ENCODE assay signal across 1 cellular context in the genomic region with DNA sequence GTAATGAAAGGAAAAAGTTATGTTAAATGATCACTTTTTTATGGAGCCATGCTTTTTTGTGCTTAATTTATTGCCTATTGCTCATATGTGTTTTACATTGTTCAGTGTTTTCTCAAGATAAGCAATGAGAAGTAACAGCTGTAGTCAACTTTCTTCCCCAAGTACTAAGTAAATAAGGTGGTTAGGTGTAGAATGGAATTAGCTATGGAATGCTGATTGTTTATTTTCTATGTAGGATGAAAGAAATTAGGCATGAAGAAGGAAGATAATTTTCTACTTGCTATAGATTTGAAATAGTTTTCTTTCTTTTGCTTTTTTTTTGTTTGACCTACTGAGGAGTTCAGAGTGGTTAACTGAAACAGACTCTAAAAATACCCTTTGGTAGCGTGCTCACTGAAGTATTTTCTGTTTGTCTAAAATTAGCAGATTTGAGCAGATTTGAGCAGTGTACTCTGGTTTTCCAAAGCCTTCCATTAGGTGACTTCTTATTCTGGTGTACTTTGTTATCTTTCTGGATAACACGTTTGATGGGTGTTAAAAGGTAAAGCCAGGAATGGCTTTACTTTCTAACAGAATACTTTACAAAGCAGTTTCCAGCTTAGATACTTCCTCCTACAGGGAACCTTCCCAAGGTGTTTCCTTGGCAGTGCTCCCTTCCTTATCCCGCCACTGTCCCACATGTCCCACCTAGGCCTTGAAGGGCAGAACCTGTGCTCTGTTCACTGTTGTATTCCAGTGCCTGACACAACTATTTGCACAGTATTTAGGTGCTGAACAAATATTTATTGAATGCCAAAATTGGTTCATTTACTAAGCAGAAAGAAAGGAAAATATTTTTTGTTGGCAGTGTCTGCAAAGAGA.
TF ChIP-seq lines count a peak whose summit lies in the region.

No MANE protein-coding gene starts in this region.

TF ChIP-seq in H1, 55 proteins besides CTCF, POLR2A, EP300 and RAD21:
- TF ChIP-seq, protein P1, sequence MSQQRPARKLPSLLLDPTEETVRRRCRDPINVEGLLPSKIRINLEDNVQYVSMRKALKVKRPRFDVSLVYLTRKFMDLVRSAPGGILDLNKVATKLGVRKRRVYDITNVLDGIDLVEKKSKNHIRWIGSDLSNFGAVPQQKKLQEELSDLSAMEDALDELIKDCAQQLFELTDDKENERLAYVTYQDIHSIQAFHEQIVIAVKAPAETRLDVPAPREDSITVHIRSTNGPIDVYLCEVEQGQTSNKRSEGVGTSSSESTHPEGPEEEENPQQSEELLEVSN (IDR thresholded peaks at IDR 0.05), result 0 out of 2 replicates have a peak, but pooled peaks have one; percentile 21
- TF ChIP-seq GABPA (IDR thresholded peaks at IDR 0.05; ENCODE audit: borderline replicate concordance, insufficient read depth, low read length), result no peak
- TF ChIP-seq, protein P2, sequence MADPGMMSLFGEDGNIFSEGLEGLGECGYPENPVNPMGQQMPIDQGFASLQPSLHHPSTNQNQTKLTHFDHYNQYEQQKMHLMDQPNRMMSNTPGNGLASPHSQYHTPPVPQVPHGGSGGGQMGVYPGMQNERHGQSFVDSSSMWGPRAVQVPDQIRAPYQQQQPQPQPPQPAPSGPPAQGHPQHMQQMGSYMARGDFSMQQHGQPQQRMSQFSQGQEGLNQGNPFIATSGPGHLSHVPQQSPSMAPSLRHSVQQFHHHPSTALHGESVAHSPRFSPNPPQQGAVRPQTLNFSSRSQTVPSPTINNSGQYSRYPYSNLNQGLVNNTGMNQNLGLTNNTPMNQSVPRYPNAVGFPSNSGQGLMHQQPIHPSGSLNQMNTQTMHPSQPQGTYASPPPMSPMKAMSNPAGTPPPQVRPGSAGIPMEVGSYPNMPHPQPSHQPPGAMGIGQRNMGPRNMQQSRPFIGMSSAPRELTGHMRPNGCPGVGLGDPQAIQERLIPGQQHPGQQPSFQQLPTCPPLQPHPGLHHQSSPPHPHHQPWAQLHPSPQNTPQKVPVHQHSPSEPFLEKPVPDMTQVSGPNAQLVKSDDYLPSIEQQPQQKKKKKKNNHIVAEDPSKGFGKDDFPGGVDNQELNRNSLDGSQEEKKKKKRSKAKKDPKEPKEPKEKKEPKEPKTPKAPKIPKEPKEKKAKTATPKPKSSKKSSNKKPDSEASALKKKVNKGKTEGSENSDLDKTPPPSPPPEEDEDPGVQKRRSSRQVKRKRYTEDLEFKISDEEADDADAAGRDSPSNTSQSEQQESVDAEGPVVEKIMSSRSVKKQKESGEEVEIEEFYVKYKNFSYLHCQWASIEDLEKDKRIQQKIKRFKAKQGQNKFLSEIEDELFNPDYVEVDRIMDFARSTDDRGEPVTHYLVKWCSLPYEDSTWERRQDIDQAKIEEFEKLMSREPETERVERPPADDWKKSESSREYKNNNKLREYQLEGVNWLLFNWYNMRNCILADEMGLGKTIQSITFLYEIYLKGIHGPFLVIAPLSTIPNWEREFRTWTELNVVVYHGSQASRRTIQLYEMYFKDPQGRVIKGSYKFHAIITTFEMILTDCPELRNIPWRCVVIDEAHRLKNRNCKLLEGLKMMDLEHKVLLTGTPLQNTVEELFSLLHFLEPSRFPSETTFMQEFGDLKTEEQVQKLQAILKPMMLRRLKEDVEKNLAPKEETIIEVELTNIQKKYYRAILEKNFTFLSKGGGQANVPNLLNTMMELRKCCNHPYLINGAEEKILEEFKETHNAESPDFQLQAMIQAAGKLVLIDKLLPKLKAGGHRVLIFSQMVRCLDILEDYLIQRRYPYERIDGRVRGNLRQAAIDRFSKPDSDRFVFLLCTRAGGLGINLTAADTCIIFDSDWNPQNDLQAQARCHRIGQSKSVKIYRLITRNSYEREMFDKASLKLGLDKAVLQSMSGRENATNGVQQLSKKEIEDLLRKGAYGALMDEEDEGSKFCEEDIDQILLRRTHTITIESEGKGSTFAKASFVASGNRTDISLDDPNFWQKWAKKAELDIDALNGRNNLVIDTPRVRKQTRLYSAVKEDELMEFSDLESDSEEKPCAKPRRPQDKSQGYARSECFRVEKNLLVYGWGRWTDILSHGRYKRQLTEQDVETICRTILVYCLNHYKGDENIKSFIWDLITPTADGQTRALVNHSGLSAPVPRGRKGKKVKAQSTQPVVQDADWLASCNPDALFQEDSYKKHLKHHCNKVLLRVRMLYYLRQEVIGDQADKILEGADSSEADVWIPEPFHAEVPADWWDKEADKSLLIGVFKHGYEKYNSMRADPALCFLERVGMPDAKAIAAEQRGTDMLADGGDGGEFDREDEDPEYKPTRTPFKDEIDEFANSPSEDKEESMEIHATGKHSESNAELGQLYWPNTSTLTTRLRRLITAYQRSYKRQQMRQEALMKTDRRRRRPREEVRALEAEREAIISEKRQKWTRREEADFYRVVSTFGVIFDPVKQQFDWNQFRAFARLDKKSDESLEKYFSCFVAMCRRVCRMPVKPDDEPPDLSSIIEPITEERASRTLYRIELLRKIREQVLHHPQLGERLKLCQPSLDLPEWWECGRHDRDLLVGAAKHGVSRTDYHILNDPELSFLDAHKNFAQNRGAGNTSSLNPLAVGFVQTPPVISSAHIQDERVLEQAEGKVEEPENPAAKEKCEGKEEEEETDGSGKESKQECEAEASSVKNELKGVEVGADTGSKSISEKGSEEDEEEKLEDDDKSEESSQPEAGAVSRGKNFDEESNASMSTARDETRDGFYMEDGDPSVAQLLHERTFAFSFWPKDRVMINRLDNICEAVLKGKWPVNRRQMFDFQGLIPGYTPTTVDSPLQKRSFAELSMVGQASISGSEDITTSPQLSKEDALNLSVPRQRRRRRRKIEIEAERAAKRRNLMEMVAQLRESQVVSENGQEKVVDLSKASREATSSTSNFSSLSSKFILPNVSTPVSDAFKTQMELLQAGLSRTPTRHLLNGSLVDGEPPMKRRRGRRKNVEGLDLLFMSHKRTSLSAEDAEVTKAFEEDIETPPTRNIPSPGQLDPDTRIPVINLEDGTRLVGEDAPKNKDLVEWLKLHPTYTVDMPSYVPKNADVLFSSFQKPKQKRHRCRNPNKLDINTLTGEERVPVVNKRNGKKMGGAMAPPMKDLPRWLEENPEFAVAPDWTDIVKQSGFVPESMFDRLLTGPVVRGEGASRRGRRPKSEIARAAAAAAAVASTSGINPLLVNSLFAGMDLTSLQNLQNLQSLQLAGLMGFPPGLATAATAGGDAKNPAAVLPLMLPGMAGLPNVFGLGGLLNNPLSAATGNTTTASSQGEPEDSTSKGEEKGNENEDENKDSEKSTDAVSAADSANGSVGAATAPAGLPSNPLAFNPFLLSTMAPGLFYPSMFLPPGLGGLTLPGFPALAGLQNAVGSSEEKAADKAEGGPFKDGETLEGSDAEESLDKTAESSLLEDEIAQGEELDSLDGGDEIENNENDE (IDR thresholded peaks at IDR 0.05; ENCODE audit: insufficient replicate concordance, low read length), result no peak
TF ChIP-seq in H1: peak in this region for 1.
